ENCODE assay signal across 2 cellular contexts in genomic region chr19:17145546-17146497, GRCh38.
TF ChIP-seq lines count a peak whose summit lies in the region.

No MANE protein-coding gene starts in this region.

TF ChIP-seq in GM23338, 12 proteins besides CTCF, POLR2A, EP300 and RAD21 (continued from another document):
- TF ChIP-seq CREB1 (CRISPR knock-in tag; IDR thresholded peaks at IDR 0.05; ENCODE audit: low read depth) (no peak), STAT1 (IDR thresholded peaks at IDR 0.05; ENCODE audit: unreplicated experiment) (no peak), POLR2AphosphoS5 (IDR thresholded peaks at IDR 0.05; ENCODE audit: low read depth) (no peak), ZNF114 (CRISPR knock-in tag; IDR thresholded peaks at IDR 0.05) (no peak), ETS1 (IDR thresholded peaks at IDR 0.05) (no peak), REST (IDR thresholded peaks at IDR 0.05; ENCODE audit: unreplicated experiment) (no peak), JUNB (IDR thresholded peaks at IDR 0.05; ENCODE audit: unreplicated experiment) (no peak), ZNF462 (CRISPR knock-in tag; IDR thresholded peaks at IDR 0.05) (no peak), NANOG (IDR thresholded peaks at IDR 0.05; ENCODE audit: borderline replicate concordance) (no peak), EZH2phosphoT487 (IDR thresholded peaks at IDR 0.05; ENCODE audit: unreplicated experiment) (no peak), ZNF331 (CRISPR knock-in tag; IDR thresholded peaks at IDR 0.05; ENCODE audit: low read depth) (no peak)

TF ChIP-seq in GM12878, 131 proteins besides CTCF, POLR2A, EP300 and RAD21:
- TF ChIP-seq NFYA (IDR thresholded peaks at IDR 0.05; ENCODE audit: borderline replicate concordance, low read depth, low read length) (no peak), SKIL (IDR thresholded peaks at IDR 0.05; ENCODE audit: low read depth, poor library complexity, severe bottlenecking) (no peak), HDAC2 (IDR thresholded peaks at IDR 0.05) (no peak), ZNF622 (IDR thresholded peaks at IDR 0.05) (no peak), GABPA (IDR thresholded peaks at IDR 0.05; ENCODE audit: low read depth) (no peak), SMAD1 (IDR thresholded peaks at IDR 0.05; ENCODE audit: low read depth, partially characterized antibody) (no peak), E2F4 (IDR thresholded peaks at IDR 0.05; ENCODE audit: low read depth, low read length) (no peak), NR2C1 (IDR thresholded peaks at IDR 0.05) (no peak), CEBPZ (IDR thresholded peaks at IDR 0.05; ENCODE audit: low read depth, low read length) (no peak), KLF5 (IDR thresholded peaks at IDR 0.05; ENCODE audit: partially characterized antibody) (no peak), E4F1 (IDR thresholded peaks at IDR 0.05; ENCODE audit: borderline replicate concordance, partially characterized antibody) (no peak), HSF1 (IDR thresholded peaks at IDR 0.05; ENCODE audit: low read depth, low read length) (no peak), MTA2 (IDR thresholded peaks at IDR 0.05; ENCODE audit: low read depth) (no peak), E2F8 (IDR thresholded peaks at IDR 0.05; ENCODE audit: low read depth, partially characterized antibody) (no peak), NFIC (IDR thresholded peaks at IDR 0.05; ENCODE audit: low read depth, low read length) (no peak)
